ENCODE assay signal across 12 cellular contexts in the genomic region with DNA sequence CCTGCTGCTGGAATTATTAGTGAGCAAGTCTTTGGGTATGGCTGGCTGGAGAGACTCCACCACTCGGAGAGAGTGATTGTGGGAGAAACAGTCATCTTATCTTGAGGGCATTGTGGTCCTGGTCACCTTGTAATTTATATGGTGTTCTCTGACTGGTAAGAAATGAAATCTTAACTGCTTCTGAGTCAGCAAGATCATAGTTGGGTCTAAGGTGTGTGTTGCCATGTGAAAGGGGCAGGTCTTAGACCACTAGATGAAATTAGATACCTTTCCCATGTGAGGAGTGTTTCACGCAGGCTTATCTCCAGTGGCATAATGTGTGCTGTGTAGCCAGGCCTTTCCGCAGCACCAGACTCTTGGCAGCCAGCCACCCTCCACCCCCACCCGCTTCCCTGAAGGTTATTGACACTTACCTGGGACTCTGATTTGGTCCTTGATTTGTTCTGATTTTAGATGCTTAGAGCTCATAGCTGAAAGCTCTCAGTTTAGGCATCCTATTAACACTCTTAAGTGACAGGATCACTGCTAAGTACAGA. TPM values are rescaled to one million over a fixed set of nuclear protein-coding genes. Genes with fewer than 3 reads are reported as not detected.
A peak's percentile ranks its signal among the peaks of the same experiment; 100 is the strongest.
DNase-seq lines count a peak whose midpoint lies in the region; ATAC-seq, FAIRE-seq and TF ChIP-seq lines count a peak whose summit lies in the region.
"Had no signal": no experiment of that assay in that cellular context is flagged by ENCODE, and none has a peak within 500 bp of the region (broad histone marks: within the 10 kb centered on the region; RNA-seq: fewer than 3 reads in every experiment).

No MANE protein-coding gene starts in this region.

- DNase-seq in NCI-H82 (lab: John Stamatoyannopoulos, UW) (peak; percentile 63), NCI-H82 treated with DMSO at 0.1 percent for 48 hours (lab: John Stamatoyannopoulos, UW; ENCODE audit: unreplicated experiment) (no peak), NCI-H524 treated with DMSO at 0.1 percent for 48 hours (lab: John Stamatoyannopoulos, UW) (peak; percentile 36), erythroblast (lab: John Stamatoyannopoulos, UW) (peak; percentile 58 to 71), small intestine (peak; percentile 68), GDM1 (lab: John Stamatoyannopoulos, UW) (no peak)
- no peak for DNase-seq in naive thymus-derived CD4-positive, alpha-beta T cell
- DNase-seq: activated B cell treated with CpG ODN at 0.5 μM for 24 hours had no signal

- no peaks in the 10 kb centered on the region for H3K27me3 ChIP-seq in small intestine (ENCODE audit: control insufficient read depth in 2 of 2, insufficient read depth in 2 of 2, low read length in 2 of 2)
- H3K27me3 ChIP-seq in naive thymus-derived CD4-positive, alpha-beta T cell (ENCODE audit: control insufficient read depth in 2 of 2, insufficient read depth in 2 of 2, low read length in 2 of 2), result no peaks in the 10 kb centered on the region

- H3K4me3 Mint-ChIP-seq in naive thymus-derived CD4-positive, alpha-beta T cell, result no peak overlapping the region
- H3K4me3 Mint-ChIP-seq: activated B cell treated with CpG ODN at 0.5 μM for 24 hours, IgD-negative memory B cell had no signal

- intact Hi-C loops in naive thymus-derived CD4-positive, alpha-beta T cell (cut with micrococcal nuclease), result no loop called here

- no peak overlapping the region for H3K27ac Mint-ChIP-seq in naive thymus-derived CD4-positive, alpha-beta T cell
- H3K27ac Mint-ChIP-seq: activated B cell treated with CpG ODN at 0.5 μM for 24 hours; activated T-helper 2 cell treated with anti-CD3 and anti-CD28 coated beads, Interferon-gamma antibody, Interleukin-2, Interleukin-4, amounts not matched to agents 10 μg/mL and 5 μg/mL and 100 μg/mL, durations not matched to agents 14 hours and 24 hours and 36 hours; IgD-negative memory B cell had no signal

- no peak overlapping the region for H3K27ac ChIP-seq in small intestine (ENCODE audit: low read depth in 1 of 2, low read length in 1 of 2)
- H3K27ac ChIP-seq in naive thymus-derived CD4-positive, alpha-beta T cell (ENCODE audit: low read depth, low read length), result no peak overlapping the region
- H3K27ac ChIP-seq: PC-9 had no signal

- no peak for FAIRE-seq in small intestine (lab: Jason Lieb, UNC)

- peaks cover 0 to 23% (median 0%) of the 10 kb centered on the region in 5 donors for H3K27me3 Mint-ChIP-seq in naive thymus-derived CD4-positive, alpha-beta T cell
- H3K27me3 Mint-ChIP-seq: IgD-negative memory B cell had no signal

- H3K9me3 Mint-ChIP-seq in naive thymus-derived CD4-positive, alpha-beta T cell, result no peaks in the 10 kb centered on the region
- H3K9me3 Mint-ChIP-seq: activated B cell treated with CpG ODN at 0.5 μM for 24 hours; activated T-helper 2 cell treated with anti-CD3 and anti-CD28 coated beads, Interferon-gamma antibody, Interleukin-2, Interleukin-4, amounts not matched to agents 10 μg/mL and 5 μg/mL and 100 μg/mL, durations not matched to agents 14 hours and 24 hours and 36 hours; IgD-negative memory B cell had no signal

- 12 to 58% (median 29%) methylated on average over 4 of the region's 4 CpGs for WGBS in small intestine, 3 donors

- peaks cover 0 to 4% (median 0%) of the 10 kb centered on the region in 7 donors for H3K4me1 Mint-ChIP-seq in naive thymus-derived CD4-positive, alpha-beta T cell
- H3K4me1 Mint-ChIP-seq: activated B cell treated with CpG ODN at 0.5 μM for 24 hours had no signal

- no peaks in the 10 kb centered on the region for H3K9me3 ChIP-seq in small intestine (ENCODE audit: control insufficient read depth, low read depth)
- H3K9me3 ChIP-seq in naive thymus-derived CD4-positive, alpha-beta T cell (ENCODE audit: control insufficient read depth in 2 of 3, low read length in 3 of 3), result no peaks in the 10 kb centered on the region

- H3K36me3 ChIP-seq in small intestine (ENCODE audit: control insufficient read depth in 2 of 2, insufficient read depth in 2 of 2, low read length in 2 of 2), result no peaks in the 10 kb centered on the region
- H3K36me3 ChIP-seq in naive thymus-derived CD4-positive, alpha-beta T cell (ENCODE audit: control insufficient read depth in 2 of 3, insufficient read depth in 3 of 3, low read length in 3 of 3), result no peaks in the 10 kb centered on the region

- H3K4me1 ChIP-seq in small intestine (ENCODE audit: control insufficient read depth in 2 of 2, insufficient read depth in 1 of 2, low read depth in 1 of 2, low read length in 1 of 2), result peaks cover 0 to 4% of the 10 kb centered on the region in 2 donors
- no peaks in the 10 kb centered on the region for H3K4me1 ChIP-seq in naive thymus-derived CD4-positive, alpha-beta T cell (ENCODE audit: control insufficient read depth in 2 of 2, insufficient read depth in 2 of 2, low read length in 2 of 2)

- CTCF ChIA-PET in naive thymus-derived CD4-positive, alpha-beta T cell (lab: Charles Lee), result no interaction called here

- no peak for ATAC-seq in naive thymus-derived CD4-positive, alpha-beta T cell
- ATAC-seq in GM18867 (IDR thresholded peaks at IDR 0.05; ENCODE audit: unreplicated experiment), result no peak

- POLR2A ChIA-PET in naive thymus-derived CD4-positive, alpha-beta T cell (lab: Charles Lee), result interaction anchor here (0.5 kb wide), 1 partner anchor 78 kb away, joined by 6 read pairs; no protein-coding TSS in a partner anchor

- peaks cover 0 to 6% (median 0%) of the 10 kb centered on the region in 5 donors for H3K36me3 Mint-ChIP-seq in naive thymus-derived CD4-positive, alpha-beta T cell

- no peak for TF ChIP-seq POLR2A in erythroblast (IDR thresholded peaks at IDR 0.05; ENCODE audit: low read length)

- H3K4me3 ChIP-seq in small intestine (ENCODE audit: low read depth in 1 of 2, low read length in 2 of 2), result no peak overlapping the region
- H3K4me3 ChIP-seq in naive thymus-derived CD4-positive, alpha-beta T cell (ENCODE audit: low read length), result no peak overlapping the region
- H3K4me3 ChIP-seq: PC-9 had no signal

RNA-seq across cellular contexts. Expression of a gene that starts 7.7 kb away (rescaled TPM):
- 10 to 100 TPM in 1 of 3 donors, 1 to 10 TPM in 2; 2.9 to 11.1 (median 3.0) TPM for polyA plus RNA-seq in small intestine
- 1 to 10 TPM; 1.8 to 6.0 (median 4.5) TPM for total RNA-seq in naive thymus-derived CD4-positive, alpha-beta T cell
- 1 to 10 TPM; 1.9 to 2.6 TPM for polyA plus RNA-seq in naive thymus-derived CD4-positive, alpha-beta T cell

RNA-seq across cellular contexts. Expression of a gene that starts 54.6 kb away (rescaled TPM):
- 10 to 100 TPM; 27.5 to 50.4 (median 29.2) TPM for polyA plus RNA-seq in small intestine
- 100 to 1,000 TPM in 1 of 5 experiments, 10 to 100 TPM in 4; 36.7 to 114 (median 67.5) TPM for total RNA-seq in naive thymus-derived CD4-positive, alpha-beta T cell
- polyA plus RNA-seq in naive thymus-derived CD4-positive, alpha-beta T cell, result 10 to 100 TPM; 18.6 to 32.5 TPM

Comparison
In these comparisons a context has a peak if more than half of its experiments do, and no peak if none do; other contexts are left out.
1. DNase-seq: peak in NCI-H82 (single experiment), NCI-H524 treated with DMSO at 0.1 percent for 48 hours (single experiment), erythroblast (2 of 2) and small intestine (single experiment); none in NCI-H82 treated with DMSO at 0.1 percent for 48 hours (single experiment), naive thymus-derived CD4-positive, alpha-beta T cell (0 of 9) and GDM1 (single experiment).